ENCODE assay signal across 8 cellular contexts in genomic region chr9:35660966-35661413, GRCh38. TPM values are rescaled to one million over a fixed set of nuclear protein-coding genes. Genes with fewer than 3 reads are reported as not detected.
A peak's percentile ranks its signal among the peaks of the same experiment; 100 is the strongest.
DNase-seq lines count a peak whose midpoint lies in the region; ATAC-seq and TF ChIP-seq lines count a peak whose summit lies in the region.
"Had no signal": no experiment of that assay in that cellular context is flagged by ENCODE, and none has a peak within 500 bp of the region (broad histone marks: within the 10 kb centered on the region; RNA-seq: fewer than 3 reads in every experiment).

No MANE protein-coding gene starts in this region.

- in situ Hi-C loops in Panc1 (cut with HindIII; ENCODE audit: low pct_unique_long_range_greater_than_20kb, low sequenced_read_pairs) = no loop called here

- no peaks in the 10 kb centered on the region for H3K9me3 ChIP-seq in Panc1 (ENCODE audit: control insufficient read depth, insufficient read depth, low read depth, low read length)
- no peaks in the 10 kb centered on the region for H3K9me3 ChIP-seq in sigmoid colon
- H3K9me3 ChIP-seq: SJSA1 had no signal

- H3K27ac ChIP-seq in Panc1 (ENCODE audit: low read length) (peak overlapping the region; percentile 97), sigmoid colon (peak overlapping the region; percentile 97 to 98 (median 98))
- H3K27ac ChIP-seq: SJSA1 had no signal

- DNase-seq in GM06990 (ENCODE audit: extremely low read depth, insufficient read length) (no peak), Panc1 (ENCODE audit: low read depth, low spot score) (no peak), fibroblast of gingiva (ENCODE audit: low read depth) (peak; percentile 50), sigmoid colon (peak; percentile 80), lower leg skin (ENCODE audit: low spot score in 2 of 2) (no peak), AML-193 (lab: John Stamatoyannopoulos, UW) (no peak)

- CTCF ChIA-PET in Panc1 (lab: Charles Lee) = interaction anchor here (0.5 to 2.2 kb wide), 8 partner anchors 13 to 50 kb away, joined by 3 to 15 read pairs (median 4); partner anchors contain the start of gene TPM2

- intact Hi-C loops in Panc1 (cut with micrococcal nuclease; ENCODE audit: unreplicated experiment) = loop anchor here (5.0 kb wide), 1 partner anchor 66 kb away; no protein-coding TSS in a partner anchor
- intact Hi-C loops in sigmoid colon (cut with DNase I) = no loop called here
- intact Hi-C loops in lower leg skin (cut with DNase I; ENCODE audit: low total_unique reads) = no loop called here

- peak; percentile 30 for TF ChIP-seq CTCF in GM06990 (IDR thresholded peaks at IDR 0.05; ENCODE audit: insufficient read depth, low read length, poor library complexity, severe bottlenecking)
- no peak for TF ChIP-seq CTCF in Panc1 (IDR thresholded peaks at IDR 0.05)
- TF ChIP-seq CTCF in sigmoid colon (IDR thresholded peaks at IDR 0.05) = peak; percentile 34 to 45 (median 38)
- no peak for TF ChIP-seq CTCF in lower leg skin (IDR thresholded peaks at IDR 0.05)

- H3K4me3 ChIP-seq in GM06990 (replicated peaks; ENCODE audit: low read depth, low read length) (no peak overlapping the region), Panc1 (ENCODE audit: low read depth in 2 of 2, low read length in 2 of 2) (no peak overlapping the region), sigmoid colon (peak overlapping the region in 1 of 4 donors; percentile 70), lower leg skin (ENCODE audit: low read depth, poor library complexity, severe bottlenecking) (no peak overlapping the region)
- H3K4me3 ChIP-seq: SJSA1 had no signal

- no TSS peak for BruUV-seq in Panc1 (replicated peaks; lab: Mats Ljungman, UMichigan)

- TF ChIP-seq EP300 in sigmoid colon (IDR thresholded peaks at IDR 0.05) = no peak

- H3K27me3 ChIP-seq in GM06990 (replicated peaks; ENCODE audit: control insufficient read depth, insufficient read depth, low read length) = no peaks in the 10 kb centered on the region
- no peaks in the 10 kb centered on the region for H3K27me3 ChIP-seq in Panc1 (ENCODE audit: control insufficient read depth, insufficient read depth, low read length)
- H3K27me3 ChIP-seq in sigmoid colon = no peaks in the 10 kb centered on the region
- H3K27me3 ChIP-seq: SJSA1 had no signal

- H3K36me3 ChIP-seq in GM06990 (ENCODE audit: control insufficient read depth, insufficient read depth, low read length) = peaks cover 12% of the 10 kb centered on the region
- H3K36me3 ChIP-seq in Panc1 (ENCODE audit: control insufficient read depth, insufficient read depth, low read length) = peaks cover 3% of the 10 kb centered on the region
- peaks cover 0 to 13% (median 10%) of the 10 kb centered on the region in 4 donors for H3K36me3 ChIP-seq in sigmoid colon

- H3K4me1 ChIP-seq in Panc1 (ENCODE audit: control insufficient read depth, insufficient read depth, low read length) (peaks cover 64% of the 10 kb centered on the region), sigmoid colon (peaks cover 0 to 78% (median 69%) of the 10 kb centered on the region in 4 donors)

- no peak for ATAC-seq in Panc1
- ATAC-seq in HG02588 (IDR thresholded peaks at IDR 0.05; ENCODE audit: unreplicated experiment) = no peak

- 15 to 50% methylated on average over 9 of the region's 9 CpGs for WGBS in sigmoid colon, 2 donors
- WGBS in lower leg skin, 2 donors = 45 to 50% methylated on average over 9 of the region's 9 CpGs

- POLR2A ChIA-PET in Panc1 (lab: Charles Lee) = interaction anchor here (0.6 to 1.2 kb wide), 7 partner anchors 9 to 1805 kb away, joined by 3 to 7 read pairs (median 3); partner anchors contain the start of gene TLN1

- TF ChIP-seq POLR2A in sigmoid colon (IDR thresholded peaks at IDR 0.05) = peak in 1 of 2 donors; percentile 58
- TF ChIP-seq POLR2A in lower leg skin (IDR thresholded peaks at IDR 0.05) = no peak

RNA-seq across cellular contexts. Expression of gene CCDC107, which starts 2.9 kb away (rescaled TPM):
- total RNA-seq in Panc1 (2021; ENCODE audit: unreplicated experiment) = 39.9 TPM
- 87.7 TPM for polyA plus RNA-seq in Panc1 (2012; ENCODE audit: insufficient read length)
- 100 to 1,000 TPM in 1 of 4 donors, 10 to 100 TPM in 3; 70.6 to 112 (median 83.1) TPM for total RNA-seq in sigmoid colon
- polyA plus RNA-seq in sigmoid colon = 10 to 100 TPM; 21.3 to 28.8 (median 24.2) TPM
- total RNA-seq in lower leg skin = 10 to 100 TPM; 15.1 to 30.5 (median 21.2) TPM

RNA-seq across cellular contexts. Expression of gene RMRP, which starts 3.2 kb away (rescaled TPM):
- 29,896 TPM for total RNA-seq in Panc1 (2021; ENCODE audit: unreplicated experiment)
- polyA plus RNA-seq in Panc1 (2012; ENCODE audit: insufficient read length) = 43.7 TPM
- total RNA-seq in sigmoid colon = over 10,000 TPM in 2 of 4 donors, 1,000 to 10,000 TPM in 2; 2,523 to 26,387 (median 8,883) TPM
- 100 to 1,000 TPM in 1 of 3 donors, not detected in 2; 480 TPM for polyA plus RNA-seq in sigmoid colon
- over 10,000 TPM in 1 of 4 donors, 1,000 to 10,000 TPM in 3; 1,358 to 15,269 (median 4,926) TPM for total RNA-seq in lower leg skin

RNA-seq across cellular contexts. Expression of gene ARHGEF39, which starts 4.0 kb away (rescaled TPM):
- total RNA-seq in Panc1 (2021; ENCODE audit: unreplicated experiment) = 34.0 TPM
- polyA plus RNA-seq in Panc1 (2012; ENCODE audit: insufficient read length) = 15.0 TPM
- 1 to 10 TPM in 3 of 4 donors, under 1 TPM in 1; 0.99 to 3.3 (median 1.4) TPM for total RNA-seq in sigmoid colon
- polyA plus RNA-seq in sigmoid colon = 1 to 10 TPM in 2 of 3 donors, under 1 TPM in 1; 0.60 to 9.0 (median 1.6) TPM
- total RNA-seq in lower leg skin = 1 to 10 TPM in 2 of 4 donors, under 1 TPM in 2; 0.32 to 7.6 (median 0.86) TPM

RNA-seq across cellular contexts. Expression of gene SIT1, which starts 10.3 kb away (rescaled TPM):
- total RNA-seq in Panc1 (2021; ENCODE audit: unreplicated experiment) (not detected), sigmoid colon (under 1 TPM in 2 of 4 donors, not detected in 2; 0.81 to 0.82 TPM), lower leg skin (not detected)
- not detected for polyA plus RNA-seq in Panc1 (2012; ENCODE audit: insufficient read length)
- polyA plus RNA-seq in sigmoid colon = 10 to 100 TPM in 1 of 3 donors, 1 to 10 TPM in 1, not detected in 1; 1.8 to 15.9 TPM
- total RNA-seq: SJSA1 had no signal

RNA-seq across cellular contexts. Expression of gene CA9, which starts 12.7 kb away (rescaled TPM):
- 0.31 TPM for total RNA-seq in Panc1 (2021; ENCODE audit: unreplicated experiment)
- 1.1 TPM for polyA plus RNA-seq in Panc1 (2012; ENCODE audit: insufficient read length)
- under 1 TPM in 2 of 4 donors, not detected in 2; 0.33 to 0.71 TPM for total RNA-seq in sigmoid colon
- polyA plus RNA-seq in sigmoid colon = 1 to 10 TPM in 1 of 3 donors, not detected in 2; 1.7 TPM
- total RNA-seq in lower leg skin = 10 to 100 TPM in 1 of 4 donors, 1 to 10 TPM in 2, under 1 TPM in 1; 0.25 to 22.2 (median 4.2) TPM
- total RNA-seq: SJSA1 had no signal

Comparison
In these comparisons a context has a peak if more than half of its experiments do, and no peak if none do; other contexts are left out.
1. DNase-seq: peak in fibroblast of gingiva (single experiment) and sigmoid colon (single experiment); none in GM06990 (single experiment), Panc1 (single experiment), lower leg skin (0 of 2) and AML-193 (0 of 2).
2. CTCF ChIP-seq: peak in GM06990 (single experiment) and sigmoid colon (4 of 4); none in Panc1 (single experiment) and lower leg skin (0 of 3).